9 cellular contexts compared by ENCODE assay signal in the genomic region with DNA sequence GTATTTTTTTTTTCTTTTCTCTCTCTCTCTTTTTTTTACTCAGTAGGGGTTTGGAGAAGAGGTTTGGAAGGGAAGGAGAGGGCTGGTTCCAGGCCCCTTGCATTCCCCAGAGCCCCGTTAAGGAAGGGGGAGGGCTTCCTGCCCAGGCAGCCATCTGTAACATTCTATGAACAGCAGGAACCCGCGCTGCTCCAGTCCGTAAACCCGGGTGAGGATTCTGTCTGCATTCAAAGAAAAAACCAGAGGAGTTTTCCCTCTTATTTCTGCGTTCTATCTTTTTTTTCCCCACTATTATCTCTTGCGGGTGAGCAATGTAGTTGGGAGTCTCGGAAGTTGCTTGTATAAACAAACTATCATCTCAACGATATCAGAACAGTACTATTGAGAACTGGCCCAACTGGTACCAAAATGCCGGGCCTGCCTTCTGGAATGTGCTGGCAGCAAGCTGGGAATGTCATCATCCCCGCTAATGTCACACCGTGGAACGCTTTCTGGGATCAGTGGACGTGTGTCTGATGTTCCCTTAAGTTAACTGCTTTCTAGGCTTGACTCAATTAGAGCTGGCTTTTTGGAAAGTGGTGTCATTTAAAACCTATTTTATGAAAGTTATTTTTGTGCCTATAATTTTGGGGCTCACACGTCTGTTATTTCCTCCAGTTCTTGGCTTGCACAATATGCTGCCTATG.
DNase-seq lines count a peak whose midpoint lies in the region; ATAC-seq and TF ChIP-seq lines count a peak whose summit lies in the region.
"Had no signal": no experiment of that assay in that cellular context is flagged by ENCODE, and none has a peak within 500 bp of the region (broad histone marks: within the 10 kb centered on the region; RNA-seq: fewer than 3 reads in every experiment).

No MANE protein-coding gene starts in this region.

- ATAC-seq in GM21619 (IDR thresholded peaks at IDR 0.05; ENCODE audit: unreplicated experiment) (no peak), GM19397 (IDR thresholded peaks at IDR 0.05; ENCODE audit: unreplicated experiment) (no peak), GM18861 (IDR thresholded peaks at IDR 0.05; ENCODE audit: unreplicated experiment) (no peak)

- H3K9me3 ChIP-seq in iPS-18c (ENCODE audit: control insufficient read depth, insufficient read depth, low read length) (no peaks in the 10 kb centered on the region), skeletal muscle tissue (ENCODE audit: control insufficient read depth in 3 of 3, low read length in 3 of 3) (no peaks in the 10 kb centered on the region)

- H3K36me3 ChIP-seq in skeletal muscle tissue (ENCODE audit: control insufficient read depth in 3 of 3, insufficient read depth in 3 of 3, low read length in 3 of 3): no peaks in the 10 kb centered on the region

- H3K9ac ChIP-seq in skeletal muscle tissue (ENCODE audit: low read depth in 1 of 3, low read length in 3 of 3): peak overlapping the region in 2 of 3 donors; percentile 51 to 69

- H3K27ac ChIP-seq in skeletal muscle tissue (ENCODE audit: low read depth, low read length): peak overlapping the region; percentile 72

- H3K27me3 ChIP-seq in skeletal muscle tissue (ENCODE audit: control insufficient read depth in 3 of 3, insufficient read depth in 3 of 3, low read length in 3 of 3): no peaks in the 10 kb centered on the region

- TF ChIP-seq CTCF in astrocyte of the spinal cord (IDR thresholded peaks at IDR 0.05; ENCODE audit: low read depth, low read length): no peak

- H3K4me3 ChIP-seq in astrocyte of the spinal cord (ENCODE audit: low read depth, low read length): peak overlapping the region; percentile 35
- H3K4me3 ChIP-seq in iPS-18c (ENCODE audit: insufficient read depth, low read depth, low read length): peak overlapping the region; percentile 10; the same call in 1 of the 2 replicates
- H3K4me3 ChIP-seq in skeletal muscle tissue (ENCODE audit: low read length in 3 of 3): peak overlapping the region; percentile 52 to 55 (median 54)

- peaks cover 0 to 9% (median 4%) of the 10 kb centered on the region in 3 donors for H3K4me1 ChIP-seq in skeletal muscle tissue (ENCODE audit: control insufficient read depth in 3 of 3, insufficient read depth in 3 of 3, low read length in 3 of 3)

- DNase-seq in GF-D8 (lab: John Stamatoyannopoulos, UW) (peak; percentile 32), astrocyte of the spinal cord (ENCODE audit: low read depth, low spot score) (peak; percentile 46)
- DNase-seq in stimulated activated CD4-positive, alpha-beta T cell treated with anti-CD3 and anti-CD28 coated beads, Interleukin-12 subunit alpha, Interleukin-12 subunit beta, amount 100 ng/mL, for 4 hours: no peak
- DNase-seq: T-helper 9 cell had no signal

- in situ Hi-C loops in astrocyte of the spinal cord (cut with HindIII; ENCODE audit: low sequenced_read_pairs): no loop called here
